ENCODE assay signal across 16 cellular contexts in the genomic region with DNA sequence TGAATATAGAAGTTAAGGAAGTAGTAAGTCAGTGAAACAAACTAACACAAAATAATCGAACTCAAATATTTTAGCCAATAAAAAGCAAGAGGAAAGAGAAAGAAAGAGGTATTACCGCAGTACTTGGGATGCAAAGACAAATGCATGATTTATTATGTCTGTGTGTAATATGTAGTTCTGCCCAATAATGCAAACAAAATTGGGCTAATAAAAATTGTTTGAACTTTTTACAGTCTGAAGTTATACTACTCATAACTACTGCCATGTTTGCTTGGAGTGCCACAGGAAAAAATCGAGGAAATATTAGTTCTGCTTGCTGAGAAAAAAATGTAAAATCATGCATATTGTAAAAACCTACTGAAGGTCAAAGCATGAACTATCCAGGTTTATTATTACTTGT.
A peak's percentile ranks its signal among the peaks of the same experiment; 100 is the strongest.
DNase-seq lines count a peak whose midpoint lies in the region; ATAC-seq, FAIRE-seq and TF ChIP-seq lines count a peak whose summit lies in the region.
"Had no signal": no experiment of that assay in that cellular context is flagged by ENCODE, and none has a peak within 500 bp of the region (broad histone marks: within the 10 kb centered on the region; RNA-seq: fewer than 3 reads in every experiment).

No MANE protein-coding gene starts in this region.

- TF ChIP-seq CTCF in HFFc6 (IDR thresholded peaks at IDR 0.05) = no peak
- no peak for TF ChIP-seq CTCF in endothelial cell of umbilical vein (IDR thresholded peaks at IDR 0.05; ENCODE audit: extremely low read depth in 1 of 2, insufficient read depth in 1 of 2, low read depth in 1 of 2, low read length in 2 of 2)
- TF ChIP-seq CTCF in D721Med (IDR thresholded peaks at IDR 0.05; ENCODE audit: insufficient read depth, missing control alignments) = no peak

- intact Hi-C loops in endothelial cell of umbilical vein (cut with micrococcal nuclease) = no loop called here

- no peak overlapping the region for H2AFZ ChIP-seq in endothelial cell of umbilical vein (ENCODE audit: low read depth, low read length)

- peak overlapping the region; percentile 12; the same call in 1 of the 2 replicates for H3K27ac ChIP-seq in SK-N-MC
- H3K27ac ChIP-seq in endothelial cell of umbilical vein (ENCODE audit: insufficient read depth, low read depth, low read length) = peak overlapping the region; percentile 34
- H3K27ac ChIP-seq: A549, BLaER1 had no signal

- CTCF ChIA-PET in endothelial cell of umbilical vein (lab: Charles Lee) = interaction anchor here (0.8 to 1.9 kb wide), 9 partner anchors 10 to 355 kb away, joined by 3 to 13 read pairs (median 4); no protein-coding TSS in a partner anchor

- H3K9me3 ChIP-seq in SK-N-MC (ENCODE audit: low read depth, low read length) = no peaks in the 10 kb centered on the region
- H3K9me3 ChIP-seq in endothelial cell of umbilical vein (replicated peaks; ENCODE audit: control insufficient read depth, insufficient read depth, low read length) = no peaks in the 10 kb centered on the region
- H3K9me3 ChIP-seq: A549, BLaER1 had no signal

- FAIRE-seq in endothelial cell of umbilical vein (lab: Jason Lieb, UNC) (no peak), D721Med (lab: Jason Lieb, UNC) (no peak)
- FAIRE-seq: A549 had no signal

- POLR2A ChIA-PET in endothelial cell of umbilical vein (lab: Charles Lee) = no interaction called here

- no peaks in the 10 kb centered on the region for H4K20me1 ChIP-seq in endothelial cell of umbilical vein (replicated peaks; ENCODE audit: control insufficient read depth, extremely low read depth, insufficient read depth, low read length)
- H4K20me1 ChIP-seq: BLaER1 had no signal

- H3K27ac Mint-ChIP-seq in HFFc6 = no peak overlapping the region
- H3K27ac Mint-ChIP-seq: CD14-positive monocyte; CD4-positive, alpha-beta memory T cell had no signal

- dilution Hi-C loops in endothelial cell of umbilical vein (cut with MboI; ENCODE audit: extremely low pct_ligation_motif_present, low sequenced_read_pairs) = no loop called here

- H3K36me3 ChIP-seq in SK-N-MC (ENCODE audit: insufficient read depth, low read length) = no peaks in the 10 kb centered on the region
- H3K36me3 ChIP-seq in endothelial cell of umbilical vein (ENCODE audit: control insufficient read depth in 2 of 2, extremely low read depth in 1 of 2, insufficient read depth in 2 of 2, low read length in 2 of 2) = no peaks in the 10 kb centered on the region
- H3K36me3 ChIP-seq: BLaER1 had no signal

- DNase-seq in HFFc6 = no peak
- DNase-seq in SK-N-MC (ENCODE audit: low read depth, low spot score) = no peak
- no peak for DNase-seq in endothelial cell of umbilical vein (ENCODE audit: low read depth, low spot score)
- DNase-seq in D721Med (ENCODE audit: insufficient read length, low spot score) = no peak
- DNase-seq in NCI-H774 (lab: John Stamatoyannopoulos, UW) = no peak
- DNase-seq in NCI-H2196 treated with DMSO at 0.1 percent for 48 hours (lab: John Stamatoyannopoulos, UW; ENCODE audit: unreplicated experiment) = no peak
- DNase-seq: CD4-positive, alpha-beta memory T cell; DMS79 treated with DMSO at 0.1 percent for 48 hours; GF-D8; GOT3; H7 had no signal

- no peak for ATAC-seq in GM18870 (IDR thresholded peaks at IDR 0.05; ENCODE audit: unreplicated experiment)
- ATAC-seq: A549, HCT116 had no signal

- H3K4me3 ChIP-seq in SK-N-MC = no peak overlapping the region
- H3K4me3 ChIP-seq in endothelial cell of umbilical vein (replicated peaks in 1 of 3; ENCODE audit: insufficient read depth in 1 of 3, low read depth in 1 of 3, low read length in 3 of 3) = no peak overlapping the region
- H3K4me3 ChIP-seq: A549, BLaER1 had no signal

- H3K9ac ChIP-seq in SK-N-MC (ENCODE audit: insufficient read length) (no peak overlapping the region), endothelial cell of umbilical vein (replicated peaks; ENCODE audit: extremely low read depth, insufficient read depth, low read length) (no peak overlapping the region)
- H3K9ac ChIP-seq: BLaER1 had no signal

- H3K9me1 ChIP-seq in endothelial cell of umbilical vein (replicated peaks; ENCODE audit: control insufficient read depth, extremely low read depth, insufficient read depth, low read length) = no peaks in the 10 kb centered on the region

- H3K79me2 ChIP-seq in endothelial cell of umbilical vein (ENCODE audit: control insufficient read depth, insufficient read depth, low read length) = no peaks in the 10 kb centered on the region

- no peaks in the 10 kb centered on the region for H3K9me3 Mint-ChIP-seq in HFFc6
- H3K9me3 Mint-ChIP-seq: CD14-positive monocyte; CD4-positive, alpha-beta memory T cell had no signal

- no peaks in the 10 kb centered on the region for H3K27me3 ChIP-seq in endothelial cell of umbilical vein (ENCODE audit: control insufficient read depth in 2 of 2, insufficient read depth in 2 of 2, low read length in 2 of 2)
- H3K27me3 ChIP-seq: BLaER1 had no signal

- no peaks in the 10 kb centered on the region for H3K36me3 Mint-ChIP-seq in HFFc6 (ENCODE audit: low read depth)
- H3K36me3 Mint-ChIP-seq: CD14-positive monocyte; CD4-positive, alpha-beta memory T cell had no signal

- peaks cover 26% of the 10 kb centered on the region for H3K4me1 ChIP-seq in endothelial cell of umbilical vein (ENCODE audit: control insufficient read depth, extremely low read depth, insufficient read depth, low read length)
- H3K4me1 ChIP-seq: A549, BLaER1 had no signal

- H3K4me1 Mint-ChIP-seq in HFFc6 (ENCODE audit: low read depth) = peaks cover 23% of the 10 kb centered on the region
- H3K4me1 Mint-ChIP-seq: CD14-positive monocyte; CD4-positive, alpha-beta memory T cell had no signal

- BruUV-seq in endothelial cell of umbilical vein (replicated peaks; lab: Mats Ljungman, UMichigan) = no TSS peak

- H3K27me3 Mint-ChIP-seq in HFFc6 (ENCODE audit: insufficient read depth) = no peaks in the 10 kb centered on the region; the same call in 1 of the 2 replicates
- H3K27me3 Mint-ChIP-seq: CD4-positive, alpha-beta memory T cell had no signal

- TF ChIP-seq POLR2A in endothelial cell of umbilical vein (IDR thresholded peaks at IDR 0.05; ENCODE audit: low read depth, low read length) = no peak

- H3K4me2 ChIP-seq in endothelial cell of umbilical vein (ENCODE audit: insufficient read depth, low read length) = peak overlapping the region; percentile 63
- H3K4me2 ChIP-seq: A549, BLaER1 had no signal

- peak overlapping the region; percentile 71 for H3K4me3 Mint-ChIP-seq in HFFc6
- H3K4me3 Mint-ChIP-seq: CD14-positive monocyte; CD4-positive, alpha-beta memory T cell had no signal

TF ChIP-seq in endothelial cell of umbilical vein, 7 proteins besides CTCF, POLR2A, EP300 and RAD21:
- TF ChIP-seq JUN (IDR thresholded peaks at IDR 0.05; ENCODE audit: borderline replicate concordance, insufficient read depth, insufficient read length, low read depth) = no peak
- TF ChIP-seq POLR2AphosphoS5 (IDR thresholded peaks at IDR 0.05; ENCODE audit: insufficient read depth, low read depth, low read length) = no peak
TF ChIP-seq in endothelial cell of umbilical vein: peak in this region for 0.
